8 cellular contexts compared by ENCODE assay signal in genomic region chr17:48831549-48831883, GRCh38. TPM values are rescaled to one million over a fixed set of nuclear protein-coding genes. Genes with fewer than 3 reads are reported as not detected.
A peak's percentile ranks its signal among the peaks of the same experiment; 100 is the strongest.
DNase-seq lines count a peak whose midpoint lies in the region; ATAC-seq and TF ChIP-seq lines count a peak whose summit lies in the region.

No MANE protein-coding gene starts in this region.

- H3K27ac Mint-ChIP-seq in natural killer cell treated with Interleukin-12 subunit alpha and Interleukin-12 subunit beta and Interleukin-15 and Interleukin-18, amount 100 ng/mL, for 72 hours, result peak overlapping the region; percentile 91 to 94

- no peaks in the 10 kb centered on the region for H3K27me3 ChIP-seq in dorsolateral prefrontal cortex

- TF ChIP-seq CTCF in AG09309 (IDR thresholded peaks at IDR 0.05; ENCODE audit: control insufficient read depth, insufficient read depth, low read depth, low read length, missing control alignments), result no peak
- TF ChIP-seq CTCF in LNCaP clone FGC (IDR thresholded peaks at IDR 0.05; ENCODE audit: control insufficient read depth, extremely low read depth, insufficient read depth), result no peak
- TF ChIP-seq CTCF in dorsolateral prefrontal cortex (IDR thresholded peaks at IDR 0.05 in 54 of 56, conservative IDR thresholded peaks at IDR 0.05 in 2 of 56; ENCODE audit: low read depth in 1 of 56, partially characterized antibody in 56 of 56), result no peak

- H3K36me3 Mint-ChIP-seq in natural killer cell treated with Interleukin-12 subunit alpha and Interleukin-12 subunit beta and Interleukin-15 and Interleukin-18, amount 100 ng/mL, for 72 hours, result peaks cover 4% of the 10 kb centered on the region

- no peak for DNase-seq in AG09309 (ENCODE audit: low read depth)
- no peak for DNase-seq in LNCaP clone FGC (ENCODE audit: low read depth)
- no peak for DNase-seq in dorsolateral prefrontal cortex
- no peak for DNase-seq in natural killer cell treated with Interleukin-12 subunit alpha and Interleukin-12 subunit beta and Interleukin-15 and Interleukin-18, amount 100 ng/mL, for 72 hours (ENCODE audit: low spot score)
- DNase-seq in left lobe of liver (ENCODE audit: low spot score), result no peak
- DNase-seq in hippocampal formation (lab: John Stamatoyannopoulos, UW), result no peak
- DNase-seq in nucleus accumbens (lab: John Stamatoyannopoulos, UW), result no peak

- H3K4me1 Mint-ChIP-seq in natural killer cell treated with Interleukin-12 subunit alpha and Interleukin-12 subunit beta and Interleukin-15 and Interleukin-18, amount 100 ng/mL, for 72 hours (ENCODE audit: low read depth in 2 of 2), result peaks cover 44 to 47% of the 10 kb centered on the region in 2 donors

- no peak for ATAC-seq in natural killer cell treated with Interleukin-12 subunit alpha and Interleukin-12 subunit beta and Interleukin-15 and Interleukin-18, amount 100 ng/mL, for 72 hours
- ATAC-seq in GM18505 (IDR thresholded peaks at IDR 0.05; ENCODE audit: unreplicated experiment) (no peak), left lobe of liver (no peak)

- peak overlapping the region; percentile 60 for H3K4me3 ChIP-seq in AG09309 (ENCODE audit: control insufficient read depth, low read depth, low read length)
- H3K4me3 ChIP-seq in LNCaP clone FGC (ENCODE audit: low read depth, low read length), result peak overlapping the region; percentile 82
- H3K4me3 ChIP-seq in dorsolateral prefrontal cortex, result peak overlapping the region; percentile 73 to 100 (median 92)

- peak overlapping the region in 54 of 59 donors; percentile 50 to 98 (median 88) for H3K27ac ChIP-seq in dorsolateral prefrontal cortex

- no peaks in the 10 kb centered on the region for H3K9me3 Mint-ChIP-seq in natural killer cell treated with Interleukin-12 subunit alpha and Interleukin-12 subunit beta and Interleukin-15 and Interleukin-18, amount 100 ng/mL, for 72 hours

- intact Hi-C loops in dorsolateral prefrontal cortex (cut with DNase I), result loop anchor here in 1 of 2 donors (5.0 kb wide), 1 partner anchor 61 kb away; the partner anchor contains the start of gene ATP5MC1

- H3K4me3 Mint-ChIP-seq in natural killer cell treated with Interleukin-12 subunit alpha and Interleukin-12 subunit beta and Interleukin-15 and Interleukin-18, amount 100 ng/mL, for 72 hours, result peak overlapping the region; percentile 94

- H3K27me3 Mint-ChIP-seq in natural killer cell treated with Interleukin-12 subunit alpha and Interleukin-12 subunit beta and Interleukin-15 and Interleukin-18, amount 100 ng/mL, for 72 hours, result no peaks in the 10 kb centered on the region

- TF ChIP-seq POLR2A in GM18505 (IDR thresholded peaks at IDR 0.05; ENCODE audit: borderline replicate concordance, extremely low read depth, insufficient read depth, insufficient read length), result no peak

RNA-seq across cellular contexts. Expression of gene CALCOCO2, which starts 0.7 kb away (rescaled TPM):
- 100 to 1,000 TPM; 103 to 225 (median 157) TPM for total RNA-seq in dorsolateral prefrontal cortex
- total RNA-seq in natural killer cell treated with Interleukin-12 subunit alpha and Interleukin-12 subunit beta and Interleukin-15 and Interleukin-18, amount 100 ng/mL, for 72 hours, result 100 to 1,000 TPM; 118 to 166 TPM
- 66.8 TPM for total RNA-seq in left lobe of liver

RNA-seq across cellular contexts. Expression of gene TTLL6, which starts 14.5 kb away (rescaled TPM):
- total RNA-seq in dorsolateral prefrontal cortex, result 1 to 10 TPM in 101 of 120 experiments, under 1 TPM in 19; 0.25 to 5.6 (median 1.7) TPM
- not detected for total RNA-seq in natural killer cell treated with Interleukin-12 subunit alpha and Interleukin-12 subunit beta and Interleukin-15 and Interleukin-18, amount 100 ng/mL, for 72 hours
- not detected for total RNA-seq in left lobe of liver
